12 cellular contexts compared by ENCODE assay signal in the genomic region with DNA sequence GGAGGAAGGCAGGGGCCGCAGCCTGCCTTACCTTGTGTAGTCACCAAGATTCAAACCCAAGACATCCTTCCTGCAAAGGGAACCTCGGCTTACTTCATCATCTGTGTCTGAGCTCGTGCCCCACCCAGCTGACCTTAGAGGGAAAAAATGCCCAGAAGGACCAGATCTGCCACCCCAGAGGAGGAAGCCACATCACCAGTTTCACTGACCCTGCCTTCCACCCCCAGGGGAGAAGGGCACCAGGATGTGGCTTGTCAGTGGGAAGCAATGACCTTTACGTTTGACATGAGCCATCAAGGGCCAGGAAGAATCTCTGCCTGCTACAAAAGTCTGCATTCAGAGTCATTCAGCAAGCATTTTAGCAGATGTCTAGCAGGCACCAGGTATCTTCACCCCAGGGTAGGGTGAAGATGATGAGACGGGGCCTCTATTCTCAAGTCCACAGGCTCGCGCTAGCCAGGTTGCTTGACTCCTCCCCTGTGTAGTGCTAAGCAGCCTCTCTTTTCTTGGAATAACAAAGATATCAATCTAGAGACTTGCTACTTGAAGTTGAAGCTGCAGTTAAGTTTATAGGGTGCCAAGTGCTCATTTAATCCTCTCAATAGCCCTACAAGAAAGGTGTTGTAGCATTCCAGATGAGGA. TPM values are rescaled to one million over a fixed set of nuclear protein-coding genes. Genes with fewer than 3 reads are reported as not detected.
A peak's percentile ranks its signal among the peaks of the same experiment; 100 is the strongest.
DNase-seq lines count a peak whose midpoint lies in the region; ATAC-seq and TF ChIP-seq lines count a peak whose summit lies in the region.
"Had no signal": no experiment of that assay in that cellular context is flagged by ENCODE, and none has a peak within 500 bp of the region (broad histone marks: within the 10 kb centered on the region; RNA-seq: fewer than 3 reads in every experiment).

No MANE protein-coding gene starts in this region.

- no peak for ATAC-seq in GM23338
- ATAC-seq in activated T-cell treated with anti-CD3 and anti-CD28 coated beads, Interleukin-2, amount 50 U/mL, for 72 hours (replicated peaks in 1 of 2), result peak; percentile 36 to 52
- peak in 1 of 2 donors; percentile 29 for ATAC-seq in lower lobe of right lung
- no peak for ATAC-seq in HG02678 (IDR thresholded peaks at IDR 0.05; ENCODE audit: unreplicated experiment)
- ATAC-seq: gastrocnemius medialis had no signal

- H3K27ac Mint-ChIP-seq in GM23338, result no peak overlapping the region
- peak overlapping the region; percentile 30 for H3K27ac Mint-ChIP-seq in activated T-cell treated with anti-CD3 and anti-CD28 coated beads, Interleukin-2, amount 50 U/mL, for 72 hours

- peaks cover 59% of the 10 kb centered on the region for H3F3A ChIP-seq in GM23338 (replicated peaks; ENCODE audit: low read depth)

- H3K4me2 ChIP-seq in GM23338, result no peak overlapping the region

- no peaks in the 10 kb centered on the region for H3K4me1 ChIP-seq in GM23338 (ENCODE audit: insufficient read depth)
- H3K4me1 ChIP-seq in lower lobe of right lung, result peaks cover 14% of the 10 kb centered on the region
- H3K4me1 ChIP-seq: gastrocnemius medialis had no signal

- H3K27ac ChIP-seq in AG04450 (ENCODE audit: low read depth, low read length) (peak overlapping the region; percentile 62), GM23338 (ENCODE audit: low read depth) (peak overlapping the region; percentile 43; the same call in 1 of the 2 replicates), lower lobe of right lung (peak overlapping the region; percentile 8)
- H3K27ac ChIP-seq: gastrocnemius medialis had no signal

- intact Hi-C loops in lower lobe of right lung (cut with DNase I), result no loop called here

- H3K36me3 ChIP-seq in GM23338 (ENCODE audit: insufficient read depth), result peaks cover 25% of the 10 kb centered on the region
- H3K36me3 ChIP-seq in lower lobe of right lung, result peaks cover 68% of the 10 kb centered on the region

- CTCF ChIA-PET in AG04450 (lab: Charles Lee), result interaction anchor here (1.1 to 9.4 kb wide), 4 partner anchors 16 to 71 kb away, joined by 5 to 95 read pairs (median 6); no protein-coding TSS in a partner anchor

- no peaks in the 10 kb centered on the region for H3K9me2 ChIP-seq in GM23338 (ENCODE audit: insufficient read depth)

- H3K4me3 Mint-ChIP-seq in GM23338, result no peak overlapping the region
- H3K4me3 Mint-ChIP-seq in activated T-cell treated with anti-CD3 and anti-CD28 coated beads, Interleukin-2, amount 50 U/mL, for 72 hours, result peak overlapping the region; percentile 4 to 20

- H3K4me3 ChIP-seq in AG04450 (ENCODE audit: low read depth, low read length), result no peak overlapping the region
- no peak overlapping the region for H3K4me3 ChIP-seq in GM23338
- H3K4me3 ChIP-seq in lower lobe of right lung, result no peak overlapping the region
- H3K4me3 ChIP-seq: gastrocnemius medialis had no signal

- peaks cover 9% of the 10 kb centered on the region for H3K27me3 Mint-ChIP-seq in GM23338 (ENCODE audit: insufficient read depth, low read depth, poor library complexity)
- H3K27me3 Mint-ChIP-seq in activated T-cell treated with anti-CD3 and anti-CD28 coated beads, Interleukin-2, amount 50 U/mL, for 72 hours (ENCODE audit: low read depth), result no peaks in the 10 kb centered on the region

- TF ChIP-seq CTCF in AG04450 (IDR thresholded peaks at IDR 0.05; ENCODE audit: low read depth, low read length), result no peak
- TF ChIP-seq CTCF in GM23338 (conservative IDR thresholded peaks at IDR 0.05; ENCODE audit: low read depth in 2 of 2), result no peak
- TF ChIP-seq CTCF in lower lobe of right lung (IDR thresholded peaks at IDR 0.05), result no peak

- no peaks in the 10 kb centered on the region for H3K9me3 Mint-ChIP-seq in GM23338
- no peaks in the 10 kb centered on the region for H3K9me3 Mint-ChIP-seq in activated T-cell treated with anti-CD3 and anti-CD28 coated beads, Interleukin-2, amount 50 U/mL, for 72 hours

- H3K9me3 ChIP-seq in AG04450 (ENCODE audit: control insufficient read depth, insufficient read depth, low read length), result no peaks in the 10 kb centered on the region; the same call in 1 of the 2 replicates
- H3K9me3 ChIP-seq in lower lobe of right lung, result no peaks in the 10 kb centered on the region
- H3K9me3 ChIP-seq: gastrocnemius medialis had no signal

- DNase-seq in AG04450 (ENCODE audit: low read depth, low spot score) (no peak), GM23338 (ENCODE audit: low spot score) (no peak), lower lobe of right lung (peak; percentile 38), NK-92 (lab: John Stamatoyannopoulos, UW; ENCODE audit: unreplicated experiment) (no peak), GOT3 (lab: John Stamatoyannopoulos, UW) (no peak), anterior cingulate cortex (lab: John Stamatoyannopoulos, UW) (no peak)
- DNase-seq in activated T-cell treated with anti-CD3 and anti-CD28 coated beads, Interleukin-2, amount 50 U/mL, for 72 hours, result peak; percentile 27 to 39
- DNase-seq: gastrocnemius medialis; NCI-H1105 treated with DMSO at 0.1 percent for 48 hours; SHP77 treated with DMSO at 0.1 percent for 48 hours; stimulated activated CD4-positive, alpha-beta T cell treated with anti-CD3 and anti-CD28 coated beads, Interleukin-4, amount 100 ng/mL, for 4 hours had no signal

- no peaks in the 10 kb centered on the region for H3K4me1 Mint-ChIP-seq in GM23338
- H3K4me1 Mint-ChIP-seq in activated T-cell treated with anti-CD3 and anti-CD28 coated beads, Interleukin-2, amount 50 U/mL, for 72 hours (ENCODE audit: low read depth), result peaks cover 36% of the 10 kb centered on the region

- POLR2A ChIA-PET in AG04450 (lab: Yijun Ruan, JAX), result no interaction called here

- H3K36me3 Mint-ChIP-seq in GM23338 (ENCODE audit: low read depth), result peaks cover 48% of the 10 kb centered on the region
- peaks cover 7 to 11% of the 10 kb centered on the region in 2 donors for H3K36me3 Mint-ChIP-seq in activated T-cell treated with anti-CD3 and anti-CD28 coated beads, Interleukin-2, amount 50 U/mL, for 72 hours (ENCODE audit: insufficient read depth in 2 of 2)

- no peak overlapping the region for H2AFZ ChIP-seq in GM23338

- H4K20me1 ChIP-seq in GM23338 (replicated peaks; ENCODE audit: insufficient read depth), result peaks cover 21% of the 10 kb centered on the region

- H3K79me2 ChIP-seq in GM23338 (replicated peaks; ENCODE audit: insufficient read depth), result peaks cover 4% of the 10 kb centered on the region; the same call in 1 of the 2 replicates

- H3K27me3 ChIP-seq in AG04450 (ENCODE audit: control insufficient read depth, insufficient read depth, low read length) (no peaks in the 10 kb centered on the region), GM23338 (ENCODE audit: insufficient read depth) (no peaks in the 10 kb centered on the region), lower lobe of right lung (ENCODE audit: low read depth) (no peaks in the 10 kb centered on the region)
- H3K27me3 ChIP-seq: gastrocnemius medialis had no signal

TF ChIP-seq in GM23338, 12 proteins besides CTCF, POLR2A, EP300 and RAD21 (continues in another document):
- TF ChIP-seq JUNB (IDR thresholded peaks at IDR 0.05; ENCODE audit: unreplicated experiment) (no peak), ZNF331 (CRISPR knock-in tag; IDR thresholded peaks at IDR 0.05; ENCODE audit: low read depth) (no peak), STAT1 (IDR thresholded peaks at IDR 0.05; ENCODE audit: unreplicated experiment) (no peak), ZNF114 (CRISPR knock-in tag; IDR thresholded peaks at IDR 0.05) (no peak), CREB1 (CRISPR knock-in tag; IDR thresholded peaks at IDR 0.05; ENCODE audit: low read depth) (no peak), NANOG (IDR thresholded peaks at IDR 0.05; ENCODE audit: borderline replicate concordance) (no peak), POLR2AphosphoS5 (IDR thresholded peaks at IDR 0.05; ENCODE audit: low read depth) (no peak)
- TF ChIP-seq, protein P1, sequence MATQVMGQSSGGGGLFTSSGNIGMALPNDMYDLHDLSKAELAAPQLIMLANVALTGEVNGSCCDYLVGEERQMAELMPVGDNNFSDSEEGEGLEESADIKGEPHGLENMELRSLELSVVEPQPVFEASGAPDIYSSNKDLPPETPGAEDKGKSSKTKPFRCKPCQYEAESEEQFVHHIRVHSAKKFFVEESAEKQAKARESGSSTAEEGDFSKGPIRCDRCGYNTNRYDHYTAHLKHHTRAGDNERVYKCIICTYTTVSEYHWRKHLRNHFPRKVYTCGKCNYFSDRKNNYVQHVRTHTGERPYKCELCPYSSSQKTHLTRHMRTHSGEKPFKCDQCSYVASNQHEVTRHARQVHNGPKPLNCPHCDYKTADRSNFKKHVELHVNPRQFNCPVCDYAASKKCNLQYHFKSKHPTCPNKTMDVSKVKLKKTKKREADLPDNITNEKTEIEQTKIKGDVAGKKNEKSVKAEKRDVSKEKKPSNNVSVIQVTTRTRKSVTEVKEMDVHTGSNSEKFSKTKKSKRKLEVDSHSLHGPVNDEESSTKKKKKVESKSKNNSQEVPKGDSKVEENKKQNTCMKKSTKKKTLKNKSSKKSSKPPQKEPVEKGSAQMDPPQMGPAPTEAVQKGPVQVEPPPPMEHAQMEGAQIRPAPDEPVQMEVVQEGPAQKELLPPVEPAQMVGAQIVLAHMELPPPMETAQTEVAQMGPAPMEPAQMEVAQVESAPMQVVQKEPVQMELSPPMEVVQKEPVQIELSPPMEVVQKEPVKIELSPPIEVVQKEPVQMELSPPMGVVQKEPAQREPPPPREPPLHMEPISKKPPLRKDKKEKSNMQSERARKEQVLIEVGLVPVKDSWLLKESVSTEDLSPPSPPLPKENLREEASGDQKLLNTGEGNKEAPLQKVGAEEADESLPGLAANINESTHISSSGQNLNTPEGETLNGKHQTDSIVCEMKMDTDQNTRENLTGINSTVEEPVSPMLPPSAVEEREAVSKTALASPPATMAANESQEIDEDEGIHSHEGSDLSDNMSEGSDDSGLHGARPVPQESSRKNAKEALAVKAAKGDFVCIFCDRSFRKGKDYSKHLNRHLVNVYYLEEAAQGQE (IDR thresholded peaks at IDR 0.05; ENCODE audit: unreplicated experiment), result no peak
- TF ChIP-seq, protein P2, sequence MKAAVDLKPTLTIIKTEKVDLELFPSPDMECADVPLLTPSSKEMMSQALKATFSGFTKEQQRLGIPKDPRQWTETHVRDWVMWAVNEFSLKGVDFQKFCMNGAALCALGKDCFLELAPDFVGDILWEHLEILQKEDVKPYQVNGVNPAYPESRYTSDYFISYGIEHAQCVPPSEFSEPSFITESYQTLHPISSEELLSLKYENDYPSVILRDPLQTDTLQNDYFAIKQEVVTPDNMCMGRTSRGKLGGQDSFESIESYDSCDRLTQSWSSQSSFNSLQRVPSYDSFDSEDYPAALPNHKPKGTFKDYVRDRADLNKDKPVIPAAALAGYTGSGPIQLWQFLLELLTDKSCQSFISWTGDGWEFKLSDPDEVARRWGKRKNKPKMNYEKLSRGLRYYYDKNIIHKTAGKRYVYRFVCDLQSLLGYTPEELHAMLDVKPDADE (IDR thresholded peaks at IDR 0.05), result no peak

RNA-seq across cellular contexts. Expression of a gene that starts 28.1 kb away (rescaled TPM):
- 167 and 203 TPM in 2 replicates for polyA plus RNA-seq in AG04450 (2011; rRNA removed)
- polyA minus RNA-seq in AG04450 (2011; rRNA and poly(A)+ RNA removed), result 155 and 196 TPM in 2 replicates
- total RNA-seq in GM23338 (2014; rRNA removed; shearing (Covaris generic)), result 103 and 126 TPM in 2 replicates
- 147 and 150 TPM in 2 replicates for polyA plus RNA-seq in GM23338 (2016; fragmentation: Nextera tagmentation; extraction: Ambion mirVana)
- total RNA-seq in activated T-cell treated with anti-CD3 and anti-CD28 coated beads, Interleukin-2, amount 50 U/mL, for 72 hours, result 100 to 1,000 TPM; 131 to 146 TPM
- total RNA-seq in lower lobe of right lung, result 134 TPM

Comparison
In these comparisons a context has a peak if more than half of its experiments do, and no peak if none do; other contexts are left out.
1. DNase-seq: peak in activated T-cell treated with anti-CD3 and anti-CD28 coated beads, Interleukin-2, amount 50 U/mL, for 72 hours (2 of 2) and lower lobe of right lung (single experiment); none in AG04450 (single experiment), GM23338 (single experiment), NK-92 (single experiment), GOT3 (single experiment) and anterior cingulate cortex (0 of 58).
2. H3K27ac ChIP-seq: peak in every context shown above with its lines; median percentile 62 in AG04450; 43 in GM23338; 8 in lower lobe of right lung.
3. ATAC-seq: peak in activated T-cell treated with anti-CD3 and anti-CD28 coated beads, Interleukin-2, amount 50 U/mL, for 72 hours (2 of 2); none in GM23338 (single experiment) and HG02678 (single experiment).